1 cellular context compared by ENCODE assay signal in genomic region chr19:7188682-7189629, GRCh38.
A peak's percentile ranks its signal among the peaks of the same experiment; 100 is the strongest.
TF ChIP-seq lines count a peak whose summit lies in the region.

No MANE protein-coding gene starts in this region.

TF ChIP-seq in K562, 482 proteins besides CTCF, POLR2A, EP300 and RAD21 (continued from another document):
- TF ChIP-seq ZBTB40 (IDR thresholded peaks at IDR 0.05) = peak; percentile 82
- 0 out of 2 replicates have a peak, but pooled peaks have one; percentile 23 for TF ChIP-seq ZBTB40 (CRISPR knock-in tag; IDR thresholded peaks at IDR 0.05)
- TF ChIP-seq STAT5A (IDR thresholded peaks at IDR 0.05; ENCODE audit: borderline replicate concordance, low read length) = no peak
- no peak for TF ChIP-seq MAX (CRISPR knock-in tag; IDR thresholded peaks at IDR 0.05)
- TF ChIP-seq SIN3A (IDR thresholded peaks at IDR 0.05; ENCODE audit: borderline replicate concordance in 2 of 2, control insufficient read depth in 1 of 2, low read depth in 2 of 2, low read length in 2 of 2) = no peak
